Comparison of ENCODE assay signal across 10 cellular contexts in genomic region chr2:188974184-188974583, GRCh38. TPM values are rescaled to one million over a fixed set of nuclear protein-coding genes. Genes with fewer than 3 reads are reported as not detected.
DNase-seq lines count a peak whose midpoint lies in the region; ATAC-seq and TF ChIP-seq lines count a peak whose summit lies in the region.
"Had no signal": no experiment of that assay in that cellular context is flagged by ENCODE, and none has a peak within 500 bp of the region (broad histone marks: within the 10 kb centered on the region; RNA-seq: fewer than 3 reads in every experiment).

COL3A1 (plus strand) TSS chr2:188974373; CDS start chr2:188974490, 117 bp downstream.

- H3K27ac ChIP-seq in esophagus muscularis mucosa (replicated peaks in 1 of 4) (peak within 1 kb of the TSS; percentile 79 to 84 (median 82)), muscle layer of colon (ENCODE audit: low read depth, low read length) (peak within 1 kb of the TSS; percentile 98)

- no peaks in the 10 kb centered on the region for H3K27me3 Mint-ChIP-seq in type B pancreatic cell

- H3K9me3 Mint-ChIP-seq in type B pancreatic cell, result no peaks in the 10 kb centered on the region

- H3K9ac ChIP-seq in muscle layer of colon (ENCODE audit: low read length), result peak within 1 kb of the TSS; percentile 88

- H3K4me3 Mint-ChIP-seq in type B pancreatic cell, result peak within 1 kb of the TSS; percentile 96

- H3K9me3 ChIP-seq in MG63 (no peaks in the 10 kb centered on the region), esophagus muscularis mucosa (no peaks in the 10 kb centered on the region), muscle layer of colon (ENCODE audit: low read length) (no peaks in the 10 kb centered on the region)

- H3K4me1 ChIP-seq in esophagus muscularis mucosa, result peaks cover 0 to 54% (median 40%) of the 10 kb centered on the region in 4 donors
- H3K4me1 ChIP-seq in muscle layer of colon (ENCODE audit: insufficient read depth, low read length), result peaks cover 23% of the 10 kb centered on the region

- peak; percentile 32 for DNase-seq in MG63
- no peak for DNase-seq in esophagus muscularis mucosa (ENCODE audit: extremely low spot score)
- no peak for DNase-seq in type B pancreatic cell (ENCODE audit: extremely low spot score, unreplicated experiment)
- DNase-seq in D341Med (ENCODE audit: low spot score), result no peak
- DNase-seq in NCI-H526 (lab: John Stamatoyannopoulos, UW), result no peak
- DNase-seq: NCI-H2171 had no signal

- no peak for TF ChIP-seq CTCF in esophagus muscularis mucosa (IDR thresholded peaks at IDR 0.05)
- no peak for TF ChIP-seq CTCF in type B pancreatic cell (conservative IDR thresholded peaks at IDR 0.05)

- TF ChIP-seq EP300 in esophagus muscularis mucosa (IDR thresholded peaks at IDR 0.05), result no peak

- 33% methylated on average over 4 of the region's 4 CpGs for WGBS in esophagus muscularis mucosa

- H3K4me3 ChIP-seq in MG63 (peak within 1 kb of the TSS; percentile 43), esophagus muscularis mucosa (peak within 1 kb of the TSS; percentile 50 to 63 (median 60)), muscle layer of colon (ENCODE audit: low read depth in 1 of 2, low read length in 2 of 2) (peak within 1 kb of the TSS; percentile 51 to 75)

- ATAC-seq in GM19035 (IDR thresholded peaks at IDR 0.05; ENCODE audit: unreplicated experiment) (no peak), GM18505 (IDR thresholded peaks at IDR 0.05; ENCODE audit: unreplicated experiment) (no peak)
- ATAC-seq: activated CD4-positive, CD25-positive, alpha-beta regulatory T cell treated with anti-CD3 and anti-CD28 coated beads, Interleukin-2, amount 50 U/mL, for 24 hours had no signal

- H3K36me3 ChIP-seq in MG63 (no peaks in the 10 kb centered on the region), esophagus muscularis mucosa (no peaks in the 10 kb centered on the region), muscle layer of colon (ENCODE audit: insufficient read depth, low read length) (no peaks in the 10 kb centered on the region)

- peaks cover 16% of the 10 kb centered on the region for H3K4me1 Mint-ChIP-seq in type B pancreatic cell (ENCODE audit: unreplicated experiment)

- peaks cover 5% of the 10 kb centered on the region for H3K36me3 Mint-ChIP-seq in type B pancreatic cell

- peak; percentile 14 for TF ChIP-seq POLR2A in esophagus muscularis mucosa (IDR thresholded peaks at IDR 0.05; ENCODE audit: low read depth)
- TF ChIP-seq POLR2A in GM18505 (IDR thresholded peaks at IDR 0.05; ENCODE audit: borderline replicate concordance, extremely low read depth, insufficient read depth, insufficient read length), result no peak

- intact Hi-C loops in esophagus muscularis mucosa (cut with DNase I), result loop anchor here (10.0 kb wide), 2 partner anchors 79 to 679 kb away; partner anchors contain the start of gene GULP1

- H3K27me3 ChIP-seq in MG63, result no peaks in the 10 kb centered on the region
- no peaks in the 10 kb centered on the region for H3K27me3 ChIP-seq in esophagus muscularis mucosa
- H3K27me3 ChIP-seq in muscle layer of colon (ENCODE audit: control insufficient read depth in 1 of 2, insufficient read depth in 2 of 2, low read length in 2 of 2), result no peaks in the 10 kb centered on the region

- peak within 1 kb of the TSS; percentile 90 for H3K27ac Mint-ChIP-seq in type B pancreatic cell

RNA-seq across cellular contexts. Expression of gene COL3A1, which starts in this region (rescaled TPM):
- total RNA-seq in MG63 (2014; rRNA removed; shearing (Covaris generic); ENCODE audit: low replicate concordance), result 104 and 106 TPM in 2 replicates
- total RNA-seq in esophagus muscularis mucosa (100 to 1,000 TPM; 182 to 480 (median 236) TPM), type B pancreatic cell (ENCODE audit: low replicate concordance) (282 and 1,124 TPM in 2 replicates)
